In the genomic region with DNA sequence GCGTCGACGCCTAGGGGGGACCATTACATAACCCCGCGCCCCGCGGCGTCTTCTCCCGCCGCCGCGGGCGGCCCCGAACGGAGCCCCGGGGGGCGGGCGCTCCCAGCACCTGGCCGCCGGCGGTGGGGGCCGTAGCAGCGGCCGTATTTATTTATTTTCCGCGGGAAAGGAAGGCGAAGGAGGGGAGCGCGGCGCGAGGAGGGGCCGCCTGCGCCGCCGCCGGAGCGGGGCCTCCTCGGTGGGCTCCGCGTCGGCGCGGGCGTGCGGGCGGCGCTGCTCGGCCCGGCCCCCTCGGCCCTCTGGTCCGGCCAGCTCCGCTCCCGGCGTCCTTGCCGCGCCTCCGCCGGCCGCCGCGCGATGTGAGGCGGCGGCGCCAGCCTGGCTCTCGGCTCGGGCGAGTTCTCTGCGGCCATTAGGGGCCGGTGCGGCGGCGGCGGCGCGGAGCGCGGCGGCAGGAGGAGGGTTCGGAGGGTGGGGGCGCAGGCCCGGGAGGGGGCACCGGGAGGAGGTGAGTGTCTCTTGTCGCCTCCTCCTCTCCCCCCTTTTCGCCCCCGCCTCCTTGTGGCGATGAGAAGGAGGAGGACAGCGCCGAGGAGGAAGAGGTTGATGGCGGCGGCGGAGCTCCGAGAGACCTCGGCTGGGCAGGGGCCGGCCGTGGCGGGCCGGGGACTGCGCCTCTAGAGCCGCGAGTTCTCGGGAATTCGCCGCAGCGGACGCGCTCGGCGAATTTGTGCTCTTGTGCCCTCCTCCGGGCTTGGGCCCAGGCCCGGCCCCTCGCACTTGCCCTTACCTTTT, we compare ENCODE assay signal across 8 cellular contexts. TPM values are rescaled to one million over a fixed set of nuclear protein-coding genes. Genes with fewer than 3 reads are reported as not detected.
DNase-seq lines count a peak whose midpoint lies in the region; ATAC-seq and TF ChIP-seq lines count a peak whose summit lies in the region.

Gene EP300 (plus strand): TSS at position 570 of the 795 bp plus-strand sequence. CDS start 413 bp downstream, outside the sequence.

- H3F3A ChIP-seq in SK-N-SH (replicated peaks; ENCODE audit: insufficient read depth): peaks cover 4% of the 10 kb centered on the region

- peaks cover 50% of the 10 kb centered on the region for H3K4me1 ChIP-seq in DND-41 (ENCODE audit: insufficient read depth, low read length)
- H3K4me1 ChIP-seq in HUES48 (ENCODE audit: control insufficient read depth, insufficient read depth, low read length): peaks cover 13% of the 10 kb centered on the region; the same call in 1 of the 2 replicates
- peaks cover 0 to 2% of the 10 kb centered on the region in 2 experiments; a peak in 3 of 4 replicates for H3K4me1 ChIP-seq in SK-N-SH (ENCODE audit: control insufficient read depth in 1 of 2, insufficient read depth in 2 of 2, low read depth in 1 of 2, low read length in 1 of 2)
- H3K4me1 ChIP-seq in osteoblast (ENCODE audit: insufficient read depth, low read length): peaks cover 35% of the 10 kb centered on the region
- H3K4me1 ChIP-seq in testis: peaks cover 23% of the 10 kb centered on the region

- H3K9ac ChIP-seq in DND-41 (ENCODE audit: low read depth, low read length) (peak within 1 kb of the TSS; percentile 96), HUES48 (ENCODE audit: low read depth, low read length) (peak within 1 kb of the TSS; percentile 99), SK-N-SH (peak within 1 kb of the TSS; percentile 95)

- TF ChIP-seq EP300 in SK-N-SH (IDR thresholded peaks at IDR 0.05; ENCODE audit: borderline replicate concordance in 1 of 2, low read depth in 1 of 2, low read length in 1 of 2): no peak

- H3K4me2 ChIP-seq in DND-41 (ENCODE audit: insufficient read depth, low read length) (peak within 1 kb of the TSS; percentile 66), SK-N-SH (peak within 1 kb of the TSS; percentile 80), osteoblast (ENCODE audit: insufficient read depth, low read length) (peak within 1 kb of the TSS; percentile 93)

- CTCF ChIA-PET in SK-N-SH (lab: Yijun Ruan, JAX): interaction anchor here (0.6 kb wide), 1 partner anchor 324 kb away, joined by 4 read pairs; no protein-coding TSS in a partner anchor

- no peak for TF ChIP-seq POLR2A in testis (IDR thresholded peaks at IDR 0.05)

- POLR2A ChIA-PET in SK-N-SH (lab: Yijun Ruan, JAX): interaction anchor here (1.9 kb wide), 1 partner anchor 140 kb away, joined by 16 read pairs; the partner anchor contains the start of gene RBX1

- peak within 1 kb of the TSS; percentile 63 to 95 for H3K4me3 ChIP-seq in DND-41 (ENCODE audit: low read depth in 1 of 2, low read length in 2 of 2)
- H3K4me3 ChIP-seq in HUES48 (ENCODE audit: low read depth, low read length): peak within 1 kb of the TSS; percentile 94
- peak within 1 kb of the TSS; percentile 65 to 71 for H3K4me3 ChIP-seq in SK-N-SH (ENCODE audit: low read depth in 2 of 2, low read length in 1 of 2)
- peak within 1 kb of the TSS; percentile 94 for H3K4me3 ChIP-seq in osteoblast (ENCODE audit: insufficient read depth, low read length)
- peak within 1 kb of the TSS; percentile 88 to 97 for H3K4me3 ChIP-seq in testis

- TF ChIP-seq CTCF in DND-41 (IDR thresholded peaks at IDR 0.05; ENCODE audit: borderline replicate concordance, extremely low read depth, low read length, poor library complexity, severe bottlenecking) (peak; percentile 29), SK-N-SH (IDR thresholded peaks at IDR 0.05) (0 out of 2 replicates have a peak, but pooled peaks have one; percentile 9), osteoblast (IDR thresholded peaks at IDR 0.05; ENCODE audit: extremely low read depth, low read depth, low read length) (no peak), testis (IDR thresholded peaks at IDR 0.05) (peak in 2 of 3 experiments; percentile 18 to 29)

- peak within 1 kb of the TSS; percentile 71 for H2AFZ ChIP-seq in DND-41 (ENCODE audit: low read depth, low read length)
- no peak within 1 kb of the TSS for H2AFZ ChIP-seq in SK-N-SH (ENCODE audit: low read depth)
- H2AFZ ChIP-seq in osteoblast (ENCODE audit: low read length): peak within 1 kb of the TSS; percentile 85

- peaks cover 18% of the 10 kb centered on the region for H3K36me3 ChIP-seq in DND-41 (ENCODE audit: insufficient read depth, low read length)
- H3K36me3 ChIP-seq in HUES48 (ENCODE audit: control insufficient read depth, insufficient read depth, low read length): peaks cover 8% of the 10 kb centered on the region; the same call in 1 of the 2 replicates
- no peaks in the 10 kb centered on the region for H3K36me3 ChIP-seq in SK-N-SH (replicated peaks in 1 of 2; ENCODE audit: control insufficient read depth in 1 of 2, insufficient read depth in 2 of 2, low read length in 1 of 2)
- no peaks in the 10 kb centered on the region for H3K36me3 ChIP-seq in osteoblast (ENCODE audit: insufficient read depth, low read length)
- H3K36me3 ChIP-seq in testis (ENCODE audit: low read depth, missing control alignments): no peaks in the 10 kb centered on the region

- peaks cover 37% of the 10 kb centered on the region for H4K20me1 ChIP-seq in DND-41 (ENCODE audit: insufficient read depth, low read length)
- H4K20me1 ChIP-seq in SK-N-SH (ENCODE audit: insufficient read depth): peaks cover 42% of the 10 kb centered on the region
- H4K20me1 ChIP-seq in osteoblast (ENCODE audit: insufficient read depth, low read length): peaks cover 35% of the 10 kb centered on the region

- TF ChIP-seq RAD21 in SK-N-SH (IDR thresholded peaks at IDR 0.05; ENCODE audit: low read length): no peak

- peak within 1 kb of the TSS; percentile 92 for H3K27ac ChIP-seq in DND-41 (ENCODE audit: low read length)
- peak within 1 kb of the TSS; percentile 100 for H3K27ac ChIP-seq in HUES48 (ENCODE audit: low read depth, low read length)
- peak within 1 kb of the TSS; percentile 95 for H3K27ac ChIP-seq in SK-N-SH (ENCODE audit: low read depth in 2 of 2, low read length in 1 of 2)
- H3K27ac ChIP-seq in osteoblast (ENCODE audit: low read depth, low read length): peak within 1 kb of the TSS; percentile 90
- peak within 1 kb of the TSS; percentile 100 for H3K27ac ChIP-seq in testis

- H3K9me2 ChIP-seq in SK-N-SH: no peaks in the 10 kb centered on the region

- H3K79me2 ChIP-seq in DND-41 (ENCODE audit: insufficient read depth, low read length) (peaks cover 64% of the 10 kb centered on the region), SK-N-SH (ENCODE audit: insufficient read depth) (peaks cover 47% of the 10 kb centered on the region), osteoblast (ENCODE audit: insufficient read depth, low read length) (peaks cover 55% of the 10 kb centered on the region)

- DNase-seq in DND-41: peak; percentile 90
- peak; percentile 72 for DNase-seq in SK-N-SH
- DNase-seq in activated naive CD4-positive, alpha-beta T cell treated with anti-CD3 and anti-CD28 coated beads, Interleukin-2, amount 50 U/mL, for 16 hours: peak; percentile 87
- DNase-seq in globus pallidus (ENCODE audit: low spot score): peak; percentile 82
- peak; percentile 94 for DNase-seq in osteoblast (ENCODE audit: insufficient read length, low spot score, missing footprints)
- DNase-seq in testis: peak; percentile 92

- no peaks in the 10 kb centered on the region for H3K9me3 ChIP-seq in DND-41 (ENCODE audit: insufficient read depth, low read length, severe bottlenecking)
- H3K9me3 ChIP-seq in HUES48 (ENCODE audit: control insufficient read depth, insufficient read depth, low read length): no peaks in the 10 kb centered on the region
- H3K9me3 ChIP-seq in SK-N-SH: no peaks in the 10 kb centered on the region
- no peaks in the 10 kb centered on the region for H3K9me3 ChIP-seq in osteoblast (ENCODE audit: low read depth, low read length)
- no peaks in the 10 kb centered on the region for H3K9me3 ChIP-seq in testis

- intact Hi-C loops in testis (cut with DNase I; ENCODE audit: low total_unique reads): loop anchor here (2.0 to 5.0 kb wide), 2 partner anchors 70 to 141 kb away; partner anchors contain the start of gene RBX1

- no peaks in the 10 kb centered on the region for H3K27me3 ChIP-seq in DND-41 (ENCODE audit: insufficient read depth, low read length, poor library complexity)
- no peaks in the 10 kb centered on the region for H3K27me3 ChIP-seq in HUES48 (ENCODE audit: control insufficient read depth, insufficient read depth, low read length)
- H3K27me3 ChIP-seq in SK-N-SH (ENCODE audit: insufficient read depth): no peaks in the 10 kb centered on the region
- H3K27me3 ChIP-seq in osteoblast (ENCODE audit: insufficient read depth, low read length): no peaks in the 10 kb centered on the region
- no peaks in the 10 kb centered on the region for H3K27me3 ChIP-seq in testis

- ATAC-seq in DND-41 (ENCODE audit: insufficient read depth, low read depth) (peak; percentile 49), GM21367 (IDR thresholded peaks at IDR 0.05; ENCODE audit: unreplicated experiment) (peak; percentile 28)

- 0% methylated on average over 8 of the region's 112 CpGs for WGBS in SK-N-SH (ENCODE audit: low lambda C conversion rate)
- WGBS in testis, 2 donors: 0% methylated on average over 12 to 86 of the region's 112 CpGs

TF ChIP-seq in SK-N-SH, 30 proteins besides CTCF, POLR2A, EP300 and RAD21:
- peak; percentile 69 for TF ChIP-seq YY1 (IDR thresholded peaks at IDR 0.05; ENCODE audit: low read depth)
- no peak for TF ChIP-seq SMC3 (IDR thresholded peaks at IDR 0.05; ENCODE audit: low read depth, low read length)
- TF ChIP-seq POLR2AphosphoS5 (IDR thresholded peaks at IDR 0.05; ENCODE audit: low read depth, low read length): peak; percentile 43; the same call in 1 of the 2 replicates
- peak; percentile 62; the same call in 1 of the 2 replicates for TF ChIP-seq TAF1 (IDR thresholded peaks at IDR 0.05; ENCODE audit: borderline replicate concordance, low read depth, low read length)
- TF ChIP-seq SIN3A (IDR thresholded peaks at IDR 0.05; ENCODE audit: borderline replicate concordance, low read depth, low read length): no peak
- no peak for TF ChIP-seq JUND (IDR thresholded peaks at IDR 0.05)
TF ChIP-seq in SK-N-SH: peak in this region for 3.

RNA-seq across cellular contexts. Expression of gene EP300, which starts in this region (rescaled TPM):
- polyA plus RNA-seq in SK-N-SH (2012; rRNA removed) (6.2 and 7.1 TPM in 2 replicates), testis (ENCODE audit: insufficient read depth, low read depth, low replicate concordance) (59.2 TPM)
- polyA plus RNA-seq in SK-N-SH (2012; cell fraction: cytosol; rRNA removed): 5.5 and 5.8 TPM in 2 replicates
- polyA plus RNA-seq in SK-N-SH (2012; cell fraction: nucleus; rRNA removed): 16.9 and 22.0 TPM in 2 replicates
- total RNA-seq in osteoblast (67.7 and 71.0 TPM in 2 replicates), testis (100 to 1,000 TPM; 221 to 242 TPM)

Comparison
In these comparisons a context has a peak if more than half of its experiments do, and no peak if none do; other contexts are left out.
1. Peak in every context shown above with its lines: DNase-seq, ATAC-seq, H3K4me3 ChIP-seq and H3K27ac ChIP-seq.